In the genomic region with DNA sequence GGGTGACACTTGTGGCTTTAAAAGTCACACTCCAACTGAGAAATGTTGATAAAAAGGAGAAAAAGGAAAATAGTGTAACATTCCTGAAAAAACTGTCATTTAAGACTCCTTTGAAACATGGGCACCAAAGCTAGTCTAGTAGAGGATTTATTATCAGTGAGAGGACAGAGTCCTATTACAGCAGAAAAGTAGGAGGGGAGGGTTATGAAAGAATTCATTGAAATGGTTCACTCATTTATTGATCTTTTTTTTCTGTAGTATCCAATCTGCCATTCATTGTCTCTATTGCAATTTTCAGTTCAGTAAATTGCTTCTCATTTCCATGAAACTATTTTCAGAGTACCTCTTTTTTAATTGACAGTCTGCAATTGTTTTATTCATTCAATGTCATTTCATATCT, we compare ENCODE assay signal across 19 cellular contexts.
"Had no signal": no experiment of that assay in that cellular context is flagged by ENCODE, and none has a peak within 500 bp of the region (broad histone marks: within the 10 kb centered on the region; RNA-seq: fewer than 3 reads in every experiment).

No MANE protein-coding gene starts in this region.

- H3K4me2 ChIP-seq: smooth muscle cell had no signal

- H3K4me3 ChIP-seq: cardiac muscle cell, esophagus muscularis mucosa, smooth muscle cell, stomach, testis had no signal

- ATAC-seq: naive thymus-derived CD4-positive, alpha-beta T cell; sciatic nerve; stimulated activated effector memory CD8-positive, alpha-beta T cell treated with anti-CD3 and anti-CD28 coated beads, Interleukin-12 subunit alpha, Interleukin-12 subunit beta, amount 100 ng/mL, for 72 hours; T-helper 17 cell had no signal

- DNase-seq: activated CD4-positive, alpha-beta T cell treated with anti-CD3 and anti-CD28 coated beads, Interleukin-2, amount 50 U/mL, for 4 hours; dermis blood vessel endothelial cell; effector memory CD4-positive, alpha-beta T cell; immature natural killer cell; kidney glomerular epithelial cell; mesenchymal stem cell; naive thymus-derived CD4-positive, alpha-beta T cell; stimulated activated CD4-positive, alpha-beta T cell treated with anti-CD3 and anti-CD28 coated beads, Interleukin-4, amount 100 ng/mL, for 24 hours; stomach; T-helper 17 cell; testis; WERI-Rb-1 had no signal

- H3K9me3 ChIP-seq: esophagus muscularis mucosa, neutrophil, stomach, testis had no signal

- H3K36me3 ChIP-seq: cardiac muscle cell, esophagus muscularis mucosa, WERI-Rb-1 had no signal

- H3K27me3 ChIP-seq: cardiac muscle cell, esophagus muscularis mucosa, neutrophil, stomach, testis had no signal

- H2AFZ ChIP-seq: parathyroid adenoma had no signal

- H3K27ac ChIP-seq: esophagus muscularis mucosa, parathyroid adenoma, stomach, testis, WERI-Rb-1 had no signal

- H3K4me1 ChIP-seq: testis had no signal
